8 cellular contexts compared by ENCODE assay signal in the genomic region with DNA sequence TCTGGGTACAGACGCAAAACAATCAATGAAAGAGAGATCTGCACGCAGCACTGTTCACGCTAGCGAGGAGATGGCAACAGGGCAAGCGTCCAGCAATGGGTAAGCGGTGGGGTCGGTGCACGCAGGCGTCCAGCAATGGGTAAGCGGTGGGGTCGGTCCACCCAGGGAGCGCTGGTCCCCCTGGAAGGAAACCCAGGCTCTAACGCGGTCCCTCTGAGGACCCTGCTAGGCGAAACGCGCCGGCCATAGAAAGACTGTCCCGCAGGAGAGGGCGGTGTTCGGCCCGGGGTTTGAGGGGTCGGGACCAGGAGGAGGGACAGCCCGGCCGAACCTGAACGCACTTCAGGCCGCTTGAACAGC. TPM values are rescaled to one million over a fixed set of nuclear protein-coding genes. Genes with fewer than 3 reads are reported as not detected.
DNase-seq lines count a peak whose midpoint lies in the region; ATAC-seq, FAIRE-seq and TF ChIP-seq lines count a peak whose summit lies in the region.

No MANE protein-coding gene starts in this region.

- H3K36me3 ChIP-seq in GM23248 (ENCODE audit: low read depth), result no peaks in the 10 kb centered on the region
- no peaks in the 10 kb centered on the region for H3K36me3 ChIP-seq in mucosa of descending colon (ENCODE audit: low read depth)

- WGBS in GM23248 (ENCODE audit: low coverage in 1 of 2, low lambda C conversion rate in 2 of 2, missing lambda C conversion rate in 2 of 2), 2 experiments, result 1 to 3% methylated on average over 26 to 27 of the region's 27 CpGs

- ATAC-seq in GM18499 (IDR thresholded peaks at IDR 0.05; ENCODE audit: insufficient read depth, unreplicated experiment) (peak; percentile 20), mucosa of descending colon (peak; percentile 38)

- H3K9me3 ChIP-seq in GM23248 (ENCODE audit: low read depth) (no peaks in the 10 kb centered on the region), mucosa of descending colon (no peaks in the 10 kb centered on the region)

- intact Hi-C loops in mucosa of descending colon (cut with DNase I, micrococcal nuclease), result no loop called here

- peak overlapping the region; percentile 92 for H2AFZ ChIP-seq in GM23248

- TF ChIP-seq CTCF in LNCaP clone FGC (IDR thresholded peaks at IDR 0.05; ENCODE audit: control insufficient read depth, extremely low read depth, insufficient read depth), result no peak
- TF ChIP-seq CTCF in mucosa of descending colon (IDR thresholded peaks at IDR 0.05), result no peak

- DNase-seq in GM23248 (peak; percentile 47), LNCaP clone FGC (ENCODE audit: low read depth) (no peak), dermis blood vessel endothelial cell (peak; percentile 41), mucosa of descending colon (no peak), RCC 7860 (ENCODE audit: low spot score) (no peak), COR-L47 (lab: John Stamatoyannopoulos, UW) (no peak), amniotic stem cell (lab: John Stamatoyannopoulos, UW) (no peak)

- H3K4me2 ChIP-seq in GM23248 (ENCODE audit: unreplicated experiment), result peak overlapping the region; percentile 88

- in situ Hi-C loops in GM23248 (cut with MboI), result no loop called here

- H3K4me1 ChIP-seq in GM23248 (ENCODE audit: insufficient read depth) (peaks cover 4% of the 10 kb centered on the region; the same call in 1 of the 2 replicates), mucosa of descending colon (ENCODE audit: low read depth) (peaks cover 14% of the 10 kb centered on the region)

- H3K79me2 ChIP-seq in GM23248 (ENCODE audit: insufficient read depth), result peaks cover 41% of the 10 kb centered on the region

- no peaks in the 10 kb centered on the region for H4K20me1 ChIP-seq in GM23248 (ENCODE audit: insufficient read depth)

- H3K9me2 ChIP-seq in GM23248 (ENCODE audit: insufficient read depth), result no peaks in the 10 kb centered on the region

- no peaks in the 10 kb centered on the region for H3K27me3 ChIP-seq in GM23248 (replicated peaks; ENCODE audit: insufficient read depth)

- H3K4me3 ChIP-seq in GM23248 (peak overlapping the region; percentile 91), LNCaP clone FGC (ENCODE audit: low read depth, low read length) (peak overlapping the region; percentile 92), mucosa of descending colon (peak overlapping the region; percentile 81)

- peak overlapping the region; percentile 74 for H3K9ac ChIP-seq in GM23248

- no peak overlapping the region for H3K27ac ChIP-seq in GM23248

- no peaks in the 10 kb centered on the region for H3F3A ChIP-seq in GM23248 (ENCODE audit: insufficient read depth)

- FAIRE-seq in RCC 7860 (lab: Jason Lieb, UNC), result no peak

RNA-seq across cellular contexts. Expression of gene PGAM5, which starts 0.6 kb away (rescaled TPM):
- total RNA-seq in GM23248 (2014; rRNA removed; shearing (Covaris generic)), result 26.1 and 28.7 TPM in 2 replicates
- polyA plus RNA-seq in GM23248 (2016; fragmentation: Nextera tagmentation; extraction: Ambion mirVana), result 10.2 and 12.0 TPM in 2 replicates
- 63.3 and 73.5 TPM in 2 replicates for total RNA-seq in dermis blood vessel endothelial cell
- total RNA-seq in mucosa of descending colon, result 10 to 100 TPM; 25.5 to 38.9 (median 30.9) TPM

RNA-seq across cellular contexts. Expression of gene PXMP2, which starts 22.7 kb away (rescaled TPM):
- 26.3 and 28.5 TPM in 2 replicates for total RNA-seq in GM23248 (2014; rRNA removed; shearing (Covaris generic))
- 36.5 and 37.2 TPM in 2 replicates for polyA plus RNA-seq in GM23248 (2016; fragmentation: Nextera tagmentation; extraction: Ambion mirVana)
- total RNA-seq in dermis blood vessel endothelial cell (27.3 and 34.4 TPM in 2 replicates), mucosa of descending colon (100 to 1,000 TPM in 1 of 3 donors, 10 to 100 TPM in 2; 52.1 to 141 (median 66.3) TPM)

RNA-seq across cellular contexts. Expression of gene POLE, which starts 22.9 kb away (rescaled TPM):
- 9.5 and 16.2 TPM in 2 replicates for total RNA-seq in GM23248 (2014; rRNA removed; shearing (Covaris generic))
- 5.2 and 6.0 TPM in 2 replicates for polyA plus RNA-seq in GM23248 (2016; fragmentation: Nextera tagmentation; extraction: Ambion mirVana)
- total RNA-seq in dermis blood vessel endothelial cell (32.5 and 39.7 TPM in 2 replicates), mucosa of descending colon (10 to 100 TPM; 45.0 to 72.2 (median 55.1) TPM)

RNA-seq across cellular contexts. Expression of gene ANKLE2, which starts 51.6 kb away (rescaled TPM):
- 69.6 and 83.3 TPM in 2 replicates for total RNA-seq in GM23248 (2014; rRNA removed; shearing (Covaris generic))
- 48.3 and 49.4 TPM in 2 replicates for polyA plus RNA-seq in GM23248 (2016; fragmentation: Nextera tagmentation; extraction: Ambion mirVana)
- total RNA-seq in dermis blood vessel endothelial cell, result 51.6 and 61.6 TPM in 2 replicates
- 10 to 100 TPM; 48.3 to 60.7 (median 52.5) TPM for total RNA-seq in mucosa of descending colon

Comparison
In these comparisons a context has a peak if more than half of its experiments do, and no peak if none do; other contexts are left out.
1. DNase-seq: peak in GM23248 (single experiment) and dermis blood vessel endothelial cell (single experiment); none in LNCaP clone FGC (single experiment), mucosa of descending colon (0 of 3), RCC 7860 (single experiment), COR-L47 (single experiment) and amniotic stem cell (single experiment).
2. Peak in every context shown above with its lines, with median percentiles within 50 percentile points of each other: H3K4me3 ChIP-seq.